ENCODE assay signal across 8 cellular contexts in the genomic region with DNA sequence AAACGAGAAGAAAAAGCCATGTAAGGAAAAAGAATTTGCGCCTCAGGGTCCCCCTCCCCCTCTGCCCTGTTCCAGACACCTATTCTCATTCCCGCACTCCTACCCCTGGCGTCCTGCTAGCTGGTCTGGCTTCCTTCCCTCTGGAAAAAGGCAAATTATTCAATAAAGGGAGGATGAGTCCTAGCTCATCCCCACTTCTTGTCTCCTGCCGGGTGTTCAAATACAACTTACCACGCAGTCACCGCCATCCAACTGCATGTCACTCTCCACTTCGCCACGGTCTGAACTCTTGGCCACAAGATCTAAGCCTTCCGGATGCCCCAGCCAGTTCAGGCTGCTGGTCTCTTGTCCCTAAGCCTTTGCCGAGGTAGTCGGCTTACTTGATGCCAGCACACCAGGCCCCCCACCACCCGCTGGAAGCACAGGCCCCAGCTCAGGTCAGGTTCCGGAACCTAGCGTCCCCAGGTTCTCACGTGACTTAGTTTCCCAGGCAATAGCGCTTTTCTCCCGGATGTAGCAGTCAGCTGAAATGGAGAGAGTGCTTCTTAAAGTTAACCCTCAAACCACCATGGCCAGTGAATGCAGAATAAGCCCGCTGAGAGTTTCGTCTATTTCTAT.
DNase-seq lines count a peak whose midpoint lies in the region; ATAC-seq, FAIRE-seq and TF ChIP-seq lines count a peak whose summit lies in the region.

No MANE protein-coding gene starts in this region.

- WGBS in pancreas, 2 donors: 0 to 19% methylated on average over 20 of the region's 20 CpGs

- no peaks in the 10 kb centered on the region for H3K27me3 Mint-ChIP-seq in activated naive CD8-positive, alpha-beta T cell
- no peaks in the 10 kb centered on the region for H3K27me3 Mint-ChIP-seq in type B pancreatic cell

- ATAC-seq in SK-N-SH treated with all-trans-retinoic acid at 6 μM for 48 hours (peak; percentile 98), pancreas (peak; percentile 95 to 99 (median 98))

- peak overlapping the region; percentile 98 for H3K4me3 Mint-ChIP-seq in activated naive CD8-positive, alpha-beta T cell
- peak overlapping the region; percentile 98 for H3K4me3 Mint-ChIP-seq in type B pancreatic cell

- DNase-seq in GM04503 (ENCODE audit: low read depth) (peak; percentile 19), HEK293T (ENCODE audit: extremely low spot score) (peak; percentile 72), MV-4-11 (lab: John Stamatoyannopoulos, UW) (peak; percentile 67), cardiac muscle cell (ENCODE audit: low read depth in 1 of 2, low spot score in 1 of 2) (peak; percentile 78 to 80), pancreas (peak; percentile 44 to 68 (median 60)), type B pancreatic cell (ENCODE audit: extremely low spot score, unreplicated experiment) (no peak)

- POLR2A ChIA-PET in HEK293T (lab: Yijun Ruan, JAX): interaction anchor here (1.0 kb wide), 1 partner anchor 210 kb away, joined by 3 read pairs; the partner anchor contains the start of gene SPIN4

- peaks cover 11% of the 10 kb centered on the region for H3K36me3 Mint-ChIP-seq in activated naive CD8-positive, alpha-beta T cell
- peaks cover 9% of the 10 kb centered on the region for H3K36me3 Mint-ChIP-seq in type B pancreatic cell

- no peaks in the 10 kb centered on the region for H3K4me1 ChIP-seq in cardiac muscle cell (ENCODE audit: low read depth)
- H3K4me1 ChIP-seq in pancreas: peaks cover 0 to 6% (median 0%) of the 10 kb centered on the region in 3 donors

- FAIRE-seq in pancreas (lab: Jason Lieb, UNC): no peak

- H3K9me3 ChIP-seq in cardiac muscle cell (ENCODE audit: low read depth) (no peaks in the 10 kb centered on the region), pancreas (no peaks in the 10 kb centered on the region)

- no peaks in the 10 kb centered on the region for H3K27me3 ChIP-seq in cardiac muscle cell
- peaks cover 0 to 3% (median 0%) of the 10 kb centered on the region in 4 donors for H3K27me3 ChIP-seq in pancreas

- peaks cover 26% of the 10 kb centered on the region for H3K4me1 Mint-ChIP-seq in activated naive CD8-positive, alpha-beta T cell (ENCODE audit: low read depth)
- H3K4me1 Mint-ChIP-seq in type B pancreatic cell (ENCODE audit: unreplicated experiment): peaks cover 4% of the 10 kb centered on the region

- intact Hi-C loops in pancreas (cut with DNase I): no loop called here

- no peak for TF ChIP-seq CTCF in cardiac muscle cell (IDR thresholded peaks at IDR 0.05; ENCODE audit: low read depth, low read length)
- no peak for TF ChIP-seq CTCF in pancreas (IDR thresholded peaks at IDR 0.05)
- TF ChIP-seq CTCF in type B pancreatic cell (conservative IDR thresholded peaks at IDR 0.05): no peak

- H3K4me3 ChIP-seq in cardiac muscle cell: peak overlapping the region; percentile 44
- peak overlapping the region; percentile 24 to 54 (median 38) for H3K4me3 ChIP-seq in pancreas

- H3K27ac ChIP-seq in cardiac muscle cell: peak overlapping the region; percentile 99
- H3K27ac ChIP-seq in pancreas: peak overlapping the region in 2 of 4 donors; percentile 45 to 69

- no peaks in the 10 kb centered on the region for H3K36me3 ChIP-seq in cardiac muscle cell
- no peaks in the 10 kb centered on the region for H3K36me3 ChIP-seq in pancreas

- peak overlapping the region; percentile 89 for H3K27ac Mint-ChIP-seq in activated naive CD8-positive, alpha-beta T cell
- H3K27ac Mint-ChIP-seq in type B pancreatic cell: peak overlapping the region; percentile 92

- CTCF ChIA-PET in HEK293T (lab: Yijun Ruan, JAX): no interaction called here

- H3K9me3 Mint-ChIP-seq in activated naive CD8-positive, alpha-beta T cell (ENCODE audit: low read depth): peaks cover 13% of the 10 kb centered on the region
- H3K9me3 Mint-ChIP-seq in type B pancreatic cell: peaks cover 2% of the 10 kb centered on the region

TF ChIP-seq in HEK293T, 16 proteins besides CTCF, POLR2A, EP300 and RAD21:
- TF ChIP-seq FOXA1 (IDR thresholded peaks at IDR 0.05): no peak
- no peak for TF ChIP-seq ELF4 (IDR thresholded peaks at IDR 0.05)
- TF ChIP-seq L3MBTL2 (conservative IDR thresholded peaks at IDR 0.05): peak; percentile 40; the same call in 1 of the 2 replicates

TF ChIP-seq in SK-N-SH treated with all-trans-retinoic acid at 6 μM for 48 hours, 23 proteins besides CTCF, POLR2A, EP300 and RAD21:
- TF ChIP-seq ZC3H10 (CRISPR knock-in tag; IDR thresholded peaks at IDR 0.05): no peak
- TF ChIP-seq ISL1 (CRISPR knock-in tag; IDR thresholded peaks at IDR 0.05): no peak
- no peak for TF ChIP-seq PPARA (CRISPR knock-in tag; IDR thresholded peaks at IDR 0.05; ENCODE audit: borderline replicate concordance)
- no peak for TF ChIP-seq PATZ1 (CRISPR knock-in tag; IDR thresholded peaks at IDR 0.05; ENCODE audit: borderline replicate concordance)
- TF ChIP-seq ZFP3 (CRISPR knock-in tag; IDR thresholded peaks at IDR 0.05): no peak
